13 cellular contexts compared by ENCODE assay signal in the genomic region with DNA sequence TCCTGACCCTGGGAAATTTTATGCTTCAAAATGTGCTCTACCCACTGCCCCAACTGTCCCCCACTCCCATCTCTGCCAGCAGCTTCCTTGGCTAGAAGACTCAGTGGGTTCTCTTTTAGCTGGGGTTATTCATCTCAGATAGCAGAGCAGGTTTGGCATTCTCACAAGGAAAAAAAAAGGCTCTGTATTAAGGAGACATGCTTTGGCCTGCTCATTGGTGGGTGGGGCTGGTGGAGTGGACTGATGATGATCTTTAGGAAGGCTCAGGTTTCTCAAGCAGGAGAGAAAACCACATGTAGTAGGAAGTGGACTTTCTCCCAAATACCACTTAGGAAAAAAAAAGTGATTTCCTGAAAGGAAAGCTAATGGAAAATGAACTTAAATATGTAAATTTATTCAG.
"Had no signal": no experiment of that assay in that cellular context is flagged by ENCODE, and none has a peak within 500 bp of the region (broad histone marks: within the 10 kb centered on the region; RNA-seq: fewer than 3 reads in every experiment).

No MANE protein-coding gene starts in this region.

- ATAC-seq: activated CD4-positive, alpha-beta T cell treated with anti-CD3 and anti-CD28 coated beads for 36 hours; pancreas had no signal

- DNase-seq: activated CD4-positive, alpha-beta memory T cell treated with anti-CD3 and anti-CD28 coated beads, Interleukin-2, amount 10 ng/mL, durations not matched to agents 7 days and 5 days; activated CD4-positive, alpha-beta T cell treated with anti-CD3 and anti-CD28 coated beads for 36 hours; activated naive CD8-positive, alpha-beta T cell treated with anti-CD3 and anti-CD28 coated beads, Interleukin-2, amount 10 ng/mL, durations not matched to agents 7 days and 5 days; activated T-cell treated with anti-CD3 and anti-CD28 coated beads, Interleukin-2, amount 50 U/mL, for 48 hours; anterior cingulate cortex; gastrocnemius medialis; pancreas; T-helper 9 cell; tibial artery had no signal

- H3K36me3 ChIP-seq: gastrocnemius medialis, pancreas, tibial artery had no signal

- H3K27ac ChIP-seq: gastrocnemius medialis, pancreas, tibial artery, VCaP had no signal

- H3K4me1 Mint-ChIP-seq: activated CD4-positive, alpha-beta memory T cell treated with anti-CD3 and anti-CD28 coated beads, Interleukin-2, amount 10 ng/mL, durations not matched to agents 7 days and 5 days; activated CD4-positive, alpha-beta T cell treated with anti-CD3 and anti-CD28 coated beads for 36 hours; activated naive CD8-positive, alpha-beta T cell treated with anti-CD3 and anti-CD28 coated beads, Interleukin-2, amount 10 ng/mL, durations not matched to agents 7 days and 5 days; stimulated activated memory B cell treated with anti-CD40 and anti-IgM and Interleukin-4, amounts not matched to agents 10 μg/mL and 1 μg/mL and 100 μg/mL, for 72 hours had no signal

- H3K36me3 Mint-ChIP-seq: activated naive CD8-positive, alpha-beta T cell treated with anti-CD3 and anti-CD28 coated beads, Interleukin-2, amount 10 ng/mL, durations not matched to agents 7 days and 5 days; stimulated activated memory B cell treated with anti-CD40 and anti-IgM and Interleukin-4, amounts not matched to agents 10 μg/mL and 1 μg/mL and 100 μg/mL, for 72 hours had no signal

- H3K27me3 ChIP-seq: gastrocnemius medialis, pancreas, tibial artery had no signal

- H3K4me3 Mint-ChIP-seq: activated CD4-positive, alpha-beta memory T cell treated with anti-CD3 and anti-CD28 coated beads, Interleukin-2, amount 10 ng/mL, durations not matched to agents 7 days and 5 days; activated CD4-positive, alpha-beta T cell treated with anti-CD3 and anti-CD28 coated beads for 36 hours; activated naive CD8-positive, alpha-beta T cell treated with anti-CD3 and anti-CD28 coated beads, Interleukin-2, amount 10 ng/mL, durations not matched to agents 7 days and 5 days; neural crest cell; stimulated activated memory B cell treated with anti-CD40 and anti-IgM and Interleukin-4, amounts not matched to agents 10 μg/mL and 1 μg/mL and 100 μg/mL, for 72 hours had no signal

- H3K4me1 ChIP-seq: pancreas, tibial artery had no signal

- H3K9me3 ChIP-seq: gastrocnemius medialis, pancreas, tibial artery had no signal

- H3K4me3 ChIP-seq: gastrocnemius medialis, pancreas, smooth muscle cell, tibial artery had no signal

- H3K27me3 Mint-ChIP-seq: activated CD4-positive, alpha-beta memory T cell treated with anti-CD3 and anti-CD28 coated beads, Interleukin-2, amount 10 ng/mL, durations not matched to agents 7 days and 5 days; activated CD4-positive, alpha-beta T cell treated with anti-CD3 and anti-CD28 coated beads for 36 hours; activated naive CD8-positive, alpha-beta T cell treated with anti-CD3 and anti-CD28 coated beads, Interleukin-2, amount 10 ng/mL, durations not matched to agents 7 days and 5 days; stimulated activated memory B cell treated with anti-CD40 and anti-IgM and Interleukin-4, amounts not matched to agents 10 μg/mL and 1 μg/mL and 100 μg/mL, for 72 hours had no signal

- H3K27ac Mint-ChIP-seq: activated CD4-positive, alpha-beta memory T cell treated with anti-CD3 and anti-CD28 coated beads, Interleukin-2, amount 10 ng/mL, durations not matched to agents 7 days and 5 days; activated CD4-positive, alpha-beta T cell treated with anti-CD3 and anti-CD28 coated beads for 36 hours; activated naive CD8-positive, alpha-beta T cell treated with anti-CD3 and anti-CD28 coated beads, Interleukin-2, amount 10 ng/mL, durations not matched to agents 7 days and 5 days; stimulated activated memory B cell treated with anti-CD40 and anti-IgM and Interleukin-4, amounts not matched to agents 10 μg/mL and 1 μg/mL and 100 μg/mL, for 72 hours had no signal
